Comparison of ENCODE assay signal across 8 cellular contexts in genomic region chr9:114587345-114588149, GRCh38. TPM values are rescaled to one million over a fixed set of nuclear protein-coding genes. Genes with fewer than 3 reads are reported as not detected.
DNase-seq lines count a peak whose midpoint lies in the region; ATAC-seq and TF ChIP-seq lines count a peak whose summit lies in the region.

TSS of gene ATP6V1G1 (plus strand) at chr9:114587769. CDS start at chr9:114587839, 70 bp downstream.

- peak; percentile 94 for ATAC-seq in HG03439 (IDR thresholded peaks at IDR 0.05; ENCODE audit: unreplicated experiment)

- TF ChIP-seq CTCF in choroid plexus epithelial cell (conservative IDR thresholded peaks at IDR 0.05; ENCODE audit: low read depth, low read length): peak; percentile 23
- no peak for TF ChIP-seq CTCF in kidney epithelial cell (IDR thresholded peaks at IDR 0.05; ENCODE audit: insufficient read depth, low read length, poor library complexity, severe bottlenecking)

- H3K4me3 ChIP-seq in choroid plexus epithelial cell (ENCODE audit: low read depth, low read length) (peak within 1 kb of the TSS; percentile 97), kidney epithelial cell (ENCODE audit: low read depth, low read length) (peak within 1 kb of the TSS; percentile 86)

- peak; percentile 97 for DNase-seq in Ammon's horn (ENCODE audit: low spot score)
- peak; percentile 97 for DNase-seq in NCI-H510A treated with DMSO at 0.1 percent for 48 hours (lab: John Stamatoyannopoulos, UW)
- DNase-seq in activated CD4-positive, alpha-beta T cell treated with anti-CD3 and anti-CD28 coated beads for 24 hours (ENCODE audit: low read depth in 2 of 2): peak; percentile 98 to 99
- DNase-seq in choroid plexus epithelial cell (ENCODE audit: low read depth): peak; percentile 100
- DNase-seq in kidney epithelial cell (ENCODE audit: low read depth): peak; percentile 97
- peak; percentile 99 to 100 for DNase-seq in stimulated activated CD4-positive, alpha-beta T cell treated with anti-CD3 and anti-CD28 coated beads, Interleukin-15, amount 100 ng/mL, for 48 hours (ENCODE audit: low read depth in 2 of 2)

- peak; percentile 93 for TF ChIP-seq POLR2A in GM19193 (IDR thresholded peaks at IDR 0.05; ENCODE audit: extremely low read depth, insufficient read depth, insufficient read length)

- no peaks in the 10 kb centered on the region for H3K27me3 ChIP-seq in kidney epithelial cell (ENCODE audit: control insufficient read depth, insufficient read depth, low read length)

- no peaks in the 10 kb centered on the region for H3K36me3 ChIP-seq in kidney epithelial cell (ENCODE audit: control insufficient read depth, insufficient read depth, low read length)

RNA-seq across cellular contexts. Expression of gene ATP6V1G1, which starts in this region (rescaled TPM):
- 338 and 392 TPM in 2 replicates for total RNA-seq in kidney epithelial cell

Comparison
In these comparisons a context has a peak if more than half of its experiments do, and no peak if none do; other contexts are left out.
1. Peak in every context shown above with its lines: DNase-seq, ATAC-seq and H3K4me3 ChIP-seq.